Comparison of ENCODE assay signal across 32 cellular contexts in the genomic region with DNA sequence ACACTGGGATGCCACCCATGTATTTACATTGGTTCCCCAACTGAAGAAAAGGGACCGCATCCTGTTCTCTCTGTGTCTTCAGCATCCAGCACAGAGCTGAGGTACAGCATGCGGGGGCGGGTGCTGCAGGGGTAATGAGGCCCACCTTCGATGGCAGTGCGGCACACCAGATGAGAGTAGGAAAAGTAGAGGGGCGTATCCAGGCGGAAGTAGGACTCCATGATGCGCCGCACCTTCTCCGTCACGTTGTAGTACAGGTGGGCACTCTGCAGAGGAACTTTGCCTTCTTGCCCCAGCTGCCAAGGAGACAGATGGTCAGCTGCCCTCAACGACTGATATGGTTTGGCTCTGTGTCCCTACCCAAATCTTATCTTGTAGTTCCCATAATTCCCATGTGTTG. TPM values are rescaled to one million over a fixed set of nuclear protein-coding genes. Genes with fewer than 3 reads are reported as not detected.
"Had no signal": no experiment of that assay in that cellular context is flagged by ENCODE, and none has a peak within 500 bp of the region (broad histone marks: within the 10 kb centered on the region; RNA-seq: fewer than 3 reads in every experiment).

No MANE protein-coding gene starts in this region.

- ATAC-seq: activated CD8-positive, alpha-beta T cell treated with anti-CD3 and anti-CD28 coated beads for 36 hours; activated naive CD8-positive, alpha-beta T cell treated with anti-CD3 and anti-CD28 coated beads, Interleukin-2, amount 50 U/mL, for 24 hours had no signal

- H3K27me3 Mint-ChIP-seq: activated CD8-positive, alpha-beta T cell treated with anti-CD3 and anti-CD28 coated beads for 36 hours; activated naive CD4-positive, alpha-beta T cell treated with anti-CD3 and anti-CD28 coated beads, Interleukin-2, amount 10 ng/mL, durations not matched to agents 7 days and 5 days; activated naive CD8-positive, alpha-beta T cell; activated naive CD8-positive, alpha-beta T cell treated with anti-CD3 and anti-CD28 coated beads, Interleukin-2, amount 50 U/mL, for 24 hours had no signal

- H3K27ac ChIP-seq: VCaP had no signal

- H3K9me3 Mint-ChIP-seq: activated CD8-positive, alpha-beta T cell treated with anti-CD3 and anti-CD28 coated beads for 36 hours; activated naive CD4-positive, alpha-beta T cell treated with anti-CD3 and anti-CD28 coated beads, Interleukin-2, amount 10 ng/mL, durations not matched to agents 7 days and 5 days; activated naive CD8-positive, alpha-beta T cell treated with anti-CD3 and anti-CD28 coated beads, Interleukin-2, amount 50 U/mL, for 24 hours had no signal

- H3K4me1 Mint-ChIP-seq: activated naive CD4-positive, alpha-beta T cell treated with anti-CD3 and anti-CD28 coated beads, Interleukin-2, amount 10 ng/mL, durations not matched to agents 7 days and 5 days; activated naive CD8-positive, alpha-beta T cell treated with anti-CD3 and anti-CD28 coated beads, Interleukin-2, amount 50 U/mL, for 24 hours; brain had no signal

- H3K4me3 Mint-ChIP-seq: activated CD8-positive, alpha-beta T cell treated with anti-CD3 and anti-CD28 coated beads for 36 hours; activated naive CD4-positive, alpha-beta T cell treated with anti-CD3 and anti-CD28 coated beads, Interleukin-2, amount 10 ng/mL, durations not matched to agents 7 days and 5 days; activated naive CD8-positive, alpha-beta T cell; activated naive CD8-positive, alpha-beta T cell treated with anti-CD3 and anti-CD28 coated beads, Interleukin-2, amount 50 U/mL, for 24 hours; brain had no signal

- H3K27ac Mint-ChIP-seq: activated CD8-positive, alpha-beta T cell treated with anti-CD3 and anti-CD28 coated beads for 36 hours; activated naive CD4-positive, alpha-beta T cell treated with anti-CD3 and anti-CD28 coated beads, Interleukin-2, amount 10 ng/mL, durations not matched to agents 7 days and 5 days; activated naive CD8-positive, alpha-beta T cell; activated naive CD8-positive, alpha-beta T cell treated with anti-CD3 and anti-CD28 coated beads, Interleukin-2, amount 50 U/mL, for 24 hours had no signal

- DNase-seq: activated CD4-positive, alpha-beta T cell treated with anti-CD3 and anti-CD28 coated beads for 1 hour; activated CD4-positive, alpha-beta T cell treated with anti-CD3 and anti-CD28 coated beads for 48 hours; activated CD4-positive, CD25-positive, alpha-beta regulatory T cell; activated CD8-positive, alpha-beta T cell treated with anti-CD3 and anti-CD28 coated beads for 36 hours; activated effector memory CD4-positive, alpha-beta T cell treated with Interleukin-2 at 50 U/mL for 16 hours; activated naive CD8-positive, alpha-beta T cell treated with anti-CD3 and anti-CD28 coated beads, Interleukin-2, amount 50 U/mL, for 24 hours; activated T-cell treated with anti-CD3 and anti-CD28 coated beads, Interleukin-2, amount 50 U/mL, for 48 hours; anterior cingulate cortex; central memory CD4-positive, alpha-beta T cell; NCI-H1092 treated with DMSO at 0.1 percent for 48 hours; NCI-H1417; NCI-H146; NCI-H187; NCI-H2029 treated with DMSO at 0.1 percent for 48 hours; NCI-H2107; NCI-H2171; NCI-H510A; NCI-H526; NCI-H748 treated with DMSO at 0.1 percent for 48 hours; OCI-M1; Right ventricle myocardium superior; SW 1271; T-helper 1 cell; T-helper 2 cell; T-helper 9 cell had no signal

RNA-seq across cellular contexts. Expression of a gene that starts 10.0 kb away (rescaled TPM):
- total RNA-seq: activated CD8-positive, alpha-beta memory T cell treated with anti-CD3 and anti-CD28 coated beads for 36 hours; activated CD8-positive, alpha-beta T cell treated with anti-CD3 and anti-CD28 coated beads for 36 hours; bronchial epithelial cell; M059J; Right ventricle myocardium superior had no signal

RNA-seq across cellular contexts. Expression of a gene that starts 34.8 kb away (rescaled TPM):
- total RNA-seq: Right ventricle myocardium superior had no signal
